Comparison of ENCODE assay signal across 1 cellular context in the genomic region with DNA sequence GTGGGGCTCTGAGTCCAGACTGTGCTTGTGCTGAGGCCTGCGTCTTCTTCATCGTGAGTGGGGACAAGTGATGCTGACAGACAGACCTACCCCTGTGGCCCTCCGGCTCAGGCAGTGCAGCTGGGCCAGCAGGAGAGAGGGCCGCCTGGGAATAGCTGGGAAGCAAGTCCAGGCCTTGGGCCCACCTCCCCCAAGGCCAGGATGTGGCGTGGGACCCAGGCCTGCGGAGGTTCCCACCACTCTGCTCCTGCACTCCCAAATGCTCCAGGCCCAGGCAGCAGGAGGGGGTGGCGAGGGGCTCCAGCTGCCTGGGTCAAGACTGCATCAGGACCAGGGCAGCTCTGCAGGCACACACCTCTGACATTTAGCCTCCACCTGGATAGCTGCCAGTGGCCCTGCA.
TF ChIP-seq lines count a peak whose summit lies in the region.

No MANE protein-coding gene starts in this region.

TF ChIP-seq in GM23338, 12 proteins besides CTCF, POLR2A, EP300 and RAD21:
- no peak for TF ChIP-seq NANOG (IDR thresholded peaks at IDR 0.05; ENCODE audit: borderline replicate concordance)
